ENCODE assay signal across 13 cellular contexts in the genomic region with DNA sequence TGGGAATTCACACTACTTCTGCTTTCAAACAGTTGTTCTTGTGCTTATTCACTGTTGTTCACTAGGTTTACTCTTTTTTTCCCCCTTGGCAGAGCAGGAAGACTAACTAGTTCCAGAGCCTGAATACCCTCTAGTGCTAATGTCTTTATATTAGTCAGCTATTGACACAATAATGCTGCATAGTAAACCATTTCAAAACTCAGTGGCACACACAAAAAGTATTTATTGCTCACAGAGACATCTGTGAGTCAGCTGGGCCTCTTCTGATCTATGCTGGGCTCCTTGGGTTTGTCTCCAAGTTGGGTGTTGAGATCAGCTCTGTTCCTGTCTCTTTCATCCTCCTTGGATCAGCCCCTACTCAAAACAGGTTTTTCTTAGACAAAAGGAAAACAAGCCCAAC. TPM values are rescaled to one million over a fixed set of nuclear protein-coding genes. Genes with fewer than 3 reads are reported as not detected.
A peak's percentile ranks its signal among the peaks of the same experiment; 100 is the strongest.
DNase-seq lines count a peak whose midpoint lies in the region; ATAC-seq, FAIRE-seq and TF ChIP-seq lines count a peak whose summit lies in the region.
"Had no signal": no experiment of that assay in that cellular context is flagged by ENCODE, and none has a peak within 500 bp of the region (broad histone marks: within the 10 kb centered on the region; RNA-seq: fewer than 3 reads in every experiment).

No MANE protein-coding gene starts in this region.

- no peak overlapping the region for H3K27ac ChIP-seq in right cardiac atrium (ENCODE audit: low read length)
- H3K27ac ChIP-seq: testis had no signal

- H3K36me3 Mint-ChIP-seq in progenitor cell of endocrine pancreas (ENCODE audit: insufficient read depth) = peaks cover 2% of the 10 kb centered on the region

- peak overlapping the region; percentile 42 for H3K27ac Mint-ChIP-seq in progenitor cell of endocrine pancreas

- no peak for TF ChIP-seq POLR2A in GM12892 (IDR thresholded peaks at IDR 0.05; ENCODE audit: low read depth, low read length)

- no peaks in the 10 kb centered on the region for H3K9me3 Mint-ChIP-seq in progenitor cell of endocrine pancreas (ENCODE audit: low read depth)

- peak; percentile 57 for FAIRE-seq in GM12892 (lab: Jason Lieb, UNC)

- no peak for TF ChIP-seq CTCF in progenitor cell of endocrine pancreas (IDR thresholded peaks at IDR 0.05; ENCODE audit: unreplicated experiment)

- no peak for ATAC-seq in GM21825 (IDR thresholded peaks at IDR 0.05; ENCODE audit: unreplicated experiment)
- ATAC-seq in right cardiac atrium = no peak
- ATAC-seq in HG02973 (IDR thresholded peaks at IDR 0.05; ENCODE audit: unreplicated experiment) = no peak

- no peak overlapping the region for H3K4me3 Mint-ChIP-seq in progenitor cell of endocrine pancreas (ENCODE audit: low read depth)

- H3K27me3 Mint-ChIP-seq in progenitor cell of endocrine pancreas = no peaks in the 10 kb centered on the region

- no peak for DNase-seq in GM12892 (ENCODE audit: insufficient read length)
- DNase-seq in OCI-M1 (lab: John Stamatoyannopoulos, UW) = peak; percentile 38
- DNase-seq in dedifferentiated amniotic fluid mesenchymal stem cell (ENCODE audit: extremely low spot score) = peak; percentile 18
- DNase-seq in progenitor cell of endocrine pancreas (ENCODE audit: low spot score, unreplicated experiment) = no peak
- no peak for DNase-seq in right cardiac atrium
- DNase-seq: H7, MM.1S, posterior cingulate gyrus, testis had no signal

- intact Hi-C loops in right cardiac atrium (cut with DNase I) = no loop called here

- peaks cover 3% of the 10 kb centered on the region for H3K4me1 Mint-ChIP-seq in progenitor cell of endocrine pancreas (ENCODE audit: low read depth)

- no peaks in the 10 kb centered on the region for H3K27me3 ChIP-seq in right cardiac atrium (ENCODE audit: control insufficient read depth, insufficient read depth)
- H3K27me3 ChIP-seq: testis had no signal

- H3K4me1 ChIP-seq in right cardiac atrium (ENCODE audit: control insufficient read depth, insufficient read depth, low read length) = no peaks in the 10 kb centered on the region
- H3K4me1 ChIP-seq: testis had no signal

- H3K4me3 ChIP-seq in right cardiac atrium (ENCODE audit: low read length) = no peak overlapping the region
- H3K4me3 ChIP-seq: lung, testis had no signal

- no peaks in the 10 kb centered on the region for H3K9me3 ChIP-seq in right cardiac atrium (ENCODE audit: control insufficient read depth, low read length)
- H3K9me3 ChIP-seq: testis had no signal

RNA-seq across cellular contexts. Expression of a gene that starts 51.1 kb away (rescaled TPM):
- polyA plus RNA-seq in GM12892 (2012; ENCODE audit: missing spikeins) = 33.7 TPM
- 50.6 and 55.7 TPM in 2 replicates for total RNA-seq in progenitor cell of endocrine pancreas
- 10 to 100 TPM; 28.0 to 31.0 (median 29.3) TPM for total RNA-seq in right cardiac atrium
- 23.0 TPM for polyA plus RNA-seq in right cardiac atrium

RNA-seq across cellular contexts. Expression of a gene that starts 54.7 kb away (rescaled TPM):
- polyA plus RNA-seq in GM12892 (2012; ENCODE audit: missing spikeins) = 0.17 TPM
- total RNA-seq in progenitor cell of endocrine pancreas (0.36 and 0.50 TPM in 2 replicates), right cardiac atrium (1 to 10 TPM; 1.2 to 3.8 (median 2.7) TPM)
- 7.4 TPM for polyA plus RNA-seq in right cardiac atrium
- total RNA-seq: glomerular endothelial cell, H7 had no signal

Comparison
In these comparisons a context has a peak if more than half of its experiments do, and no peak if none do; other contexts are left out.
1. DNase-seq: peak in OCI-M1 (single experiment) and dedifferentiated amniotic fluid mesenchymal stem cell (single experiment); none in GM12892 (single experiment), progenitor cell of endocrine pancreas (single experiment) and right cardiac atrium (0 of 3).